15 cellular contexts compared by ENCODE assay signal in the genomic region with DNA sequence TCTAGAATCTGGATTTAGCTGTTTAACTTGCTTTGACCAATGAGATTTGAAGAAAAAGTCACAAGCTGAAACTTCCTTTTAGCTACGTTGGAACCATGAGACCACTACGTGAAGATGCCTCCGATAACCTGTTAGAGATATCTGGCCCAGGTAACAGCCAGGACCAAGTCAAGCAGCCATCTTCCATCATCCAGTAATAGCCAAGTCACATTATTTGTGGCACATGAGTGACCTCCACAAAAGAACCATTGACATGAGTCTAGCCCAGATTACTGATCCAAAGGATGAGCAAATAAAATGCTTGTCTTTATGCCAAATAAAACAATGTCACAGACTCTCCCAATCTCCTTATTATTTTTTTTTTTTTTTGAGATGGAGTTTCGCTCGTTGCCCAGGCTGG. TPM values are rescaled to one million over a fixed set of nuclear protein-coding genes. Genes with fewer than 3 reads are reported as not detected.
DNase-seq lines count a peak whose midpoint lies in the region; TF ChIP-seq lines count a peak whose summit lies in the region.
"Had no signal": no experiment of that assay in that cellular context is flagged by ENCODE, and none has a peak within 500 bp of the region (broad histone marks: within the 10 kb centered on the region; RNA-seq: fewer than 3 reads in every experiment).

No MANE protein-coding gene starts in this region.

- peaks cover 16% of the 10 kb centered on the region for H3K27me3 Mint-ChIP-seq in activated CD4-positive, alpha-beta T cell treated with anti-CD3 and anti-CD28 coated beads, Interleukin-2, amount 10 ng/mL, durations not matched to agents 7 days and 5 days
- H3K27me3 Mint-ChIP-seq in brain: peaks cover 17% of the 10 kb centered on the region

- no peak overlapping the region for H2AFZ ChIP-seq in neuron (ENCODE audit: low read depth, low read length)

- TF ChIP-seq CTCF in brain (conservative IDR thresholded peaks at IDR 0.05): no peak

- peaks cover 4% of the 10 kb centered on the region for H3K9me3 Mint-ChIP-seq in activated CD4-positive, alpha-beta T cell treated with anti-CD3 and anti-CD28 coated beads, Interleukin-2, amount 10 ng/mL, durations not matched to agents 7 days and 5 days
- H3K9me3 Mint-ChIP-seq in brain: peaks cover 0 to 12% (median 3%) of the 10 kb centered on the region in 5 experiments

- peak overlapping the region; percentile 21 for H3K4me3 ChIP-seq in neuron (ENCODE audit: low read length)
- H3K4me3 ChIP-seq: gastroesophageal sphincter had no signal

- peaks cover 30% of the 10 kb centered on the region for H3K36me3 Mint-ChIP-seq in activated CD4-positive, alpha-beta T cell treated with anti-CD3 and anti-CD28 coated beads, Interleukin-2, amount 10 ng/mL, durations not matched to agents 7 days and 5 days (ENCODE audit: low read depth)
- H3K36me3 Mint-ChIP-seq in brain: peaks cover 23% of the 10 kb centered on the region

- H3K4me1 Mint-ChIP-seq in activated CD4-positive, alpha-beta T cell treated with anti-CD3 and anti-CD28 coated beads, Interleukin-2, amount 10 ng/mL, durations not matched to agents 7 days and 5 days: peaks cover 37% of the 10 kb centered on the region
- peaks cover 45% of the 10 kb centered on the region for H3K4me1 Mint-ChIP-seq in brain

- CTCF ChIA-PET in activated CD4-positive, alpha-beta T cell treated with anti-CD3 and anti-CD28 coated beads, Interleukin-2, amount 10 ng/mL, durations not matched to agents 7 days and 5 days (lab: Charles Lee): interaction anchor here (0.8 to 1.0 kb wide), 2 partner anchors 11 to 28 kb away, joined by 3 read pairs; no protein-coding TSS in a partner anchor

- no peak for DNase-seq in activated CD4-positive, alpha-beta T cell treated with anti-CD3 and anti-CD28 coated beads, Interleukin-2, amount 10 ng/mL, durations not matched to agents 7 days and 5 days
- no peak for DNase-seq in activated CD4-positive, alpha-beta T cell treated with anti-CD3 and anti-CD28 coated beads for 1 hour
- peak; percentile 61 for DNase-seq in NCI-H2029 (lab: John Stamatoyannopoulos, UW)
- DNase-seq in D341Med (ENCODE audit: low spot score): no peak
- no peak for DNase-seq in NCI-H1092 treated with DMSO at 0.1 percent for 48 hours (lab: John Stamatoyannopoulos, UW)
- DNase-seq in COR-L47 (lab: John Stamatoyannopoulos, UW): no peak
- DNase-seq: activated CD4-positive, alpha-beta T cell treated with anti-CD3 and anti-CD28 coated beads, Interleukin-2, amount 50 U/mL, for 4 hours; amniotic stem cell; MV-4-11; NCI-H510A treated with DMSO at 0.1 percent for 48 hours; occipital lobe had no signal

- H3K27ac Mint-ChIP-seq in activated CD4-positive, alpha-beta T cell treated with anti-CD3 and anti-CD28 coated beads, Interleukin-2, amount 10 ng/mL, durations not matched to agents 7 days and 5 days: no peak overlapping the region
- peak overlapping the region in 4 of 5 experiments; percentile 7 to 97 (median 72) for H3K27ac Mint-ChIP-seq in brain

- POLR2A ChIA-PET in activated CD4-positive, alpha-beta T cell treated with anti-CD3 and anti-CD28 coated beads, Interleukin-2, amount 10 ng/mL, durations not matched to agents 7 days and 5 days (lab: Charles Lee): no interaction called here

- no peaks in the 10 kb centered on the region for H3K36me3 ChIP-seq in neuron (ENCODE audit: insufficient read depth, low read length)
- H3K36me3 ChIP-seq: gastroesophageal sphincter, SJCRH30 had no signal

- no peaks in the 10 kb centered on the region for H3K9me3 ChIP-seq in neuron (ENCODE audit: low read length)
- H3K9me3 ChIP-seq: gastroesophageal sphincter, SJCRH30 had no signal

- H3K4me3 Mint-ChIP-seq in activated CD4-positive, alpha-beta T cell treated with anti-CD3 and anti-CD28 coated beads, Interleukin-2, amount 10 ng/mL, durations not matched to agents 7 days and 5 days: peak overlapping the region; percentile 92
- H3K4me3 Mint-ChIP-seq in brain: peak overlapping the region; percentile 95 to 99 (median 98)

- no peaks in the 10 kb centered on the region for H3K27me3 ChIP-seq in neuron (ENCODE audit: insufficient read depth, low read length)
- H3K27me3 ChIP-seq: gastroesophageal sphincter, SJCRH30 had no signal

- peaks cover 14% of the 10 kb centered on the region for H3K4me1 ChIP-seq in neuron (ENCODE audit: insufficient read depth, low read length)

RNA-seq across cellular contexts. Expression of gene DEPDC1B, which starts 1.6 kb away (rescaled TPM):
- total RNA-seq in activated CD4-positive, alpha-beta T cell treated with anti-CD3 and anti-CD28 coated beads, Interleukin-2, amount 10 ng/mL, durations not matched to agents 7 days and 5 days: 10 to 100 TPM; 46.7 to 51.1 TPM
- 10.4 TPM for polyA plus RNA-seq in brain (ENCODE audit: insufficient read depth, low read depth, low replicate concordance)
